1 cellular context compared by ENCODE assay signal in the genomic region with DNA sequence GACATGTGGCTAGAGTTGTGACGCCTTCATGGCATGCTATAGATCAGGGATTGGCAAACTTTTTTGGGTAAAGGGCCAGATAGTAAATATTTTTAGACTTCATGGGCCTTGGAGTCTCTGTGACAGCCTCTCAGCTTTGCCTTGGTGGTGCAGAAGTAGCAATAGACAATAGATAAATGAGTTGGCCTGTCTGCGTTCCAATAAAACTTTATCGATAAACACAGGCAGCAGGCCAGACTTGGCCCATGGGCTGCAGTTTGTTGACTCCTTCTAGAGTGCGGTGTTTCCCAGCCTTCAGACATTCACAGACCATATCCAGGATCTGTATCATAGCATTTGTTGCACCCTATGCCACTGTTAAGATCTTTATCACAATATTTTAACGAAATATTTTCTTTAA.
TF ChIP-seq lines count a peak whose summit lies in the region.

No MANE protein-coding gene starts in this region.

TF ChIP-seq in K562, 482 proteins besides CTCF, POLR2A, EP300 and RAD21 (continued from another document):
- TF ChIP-seq, protein P1, sequence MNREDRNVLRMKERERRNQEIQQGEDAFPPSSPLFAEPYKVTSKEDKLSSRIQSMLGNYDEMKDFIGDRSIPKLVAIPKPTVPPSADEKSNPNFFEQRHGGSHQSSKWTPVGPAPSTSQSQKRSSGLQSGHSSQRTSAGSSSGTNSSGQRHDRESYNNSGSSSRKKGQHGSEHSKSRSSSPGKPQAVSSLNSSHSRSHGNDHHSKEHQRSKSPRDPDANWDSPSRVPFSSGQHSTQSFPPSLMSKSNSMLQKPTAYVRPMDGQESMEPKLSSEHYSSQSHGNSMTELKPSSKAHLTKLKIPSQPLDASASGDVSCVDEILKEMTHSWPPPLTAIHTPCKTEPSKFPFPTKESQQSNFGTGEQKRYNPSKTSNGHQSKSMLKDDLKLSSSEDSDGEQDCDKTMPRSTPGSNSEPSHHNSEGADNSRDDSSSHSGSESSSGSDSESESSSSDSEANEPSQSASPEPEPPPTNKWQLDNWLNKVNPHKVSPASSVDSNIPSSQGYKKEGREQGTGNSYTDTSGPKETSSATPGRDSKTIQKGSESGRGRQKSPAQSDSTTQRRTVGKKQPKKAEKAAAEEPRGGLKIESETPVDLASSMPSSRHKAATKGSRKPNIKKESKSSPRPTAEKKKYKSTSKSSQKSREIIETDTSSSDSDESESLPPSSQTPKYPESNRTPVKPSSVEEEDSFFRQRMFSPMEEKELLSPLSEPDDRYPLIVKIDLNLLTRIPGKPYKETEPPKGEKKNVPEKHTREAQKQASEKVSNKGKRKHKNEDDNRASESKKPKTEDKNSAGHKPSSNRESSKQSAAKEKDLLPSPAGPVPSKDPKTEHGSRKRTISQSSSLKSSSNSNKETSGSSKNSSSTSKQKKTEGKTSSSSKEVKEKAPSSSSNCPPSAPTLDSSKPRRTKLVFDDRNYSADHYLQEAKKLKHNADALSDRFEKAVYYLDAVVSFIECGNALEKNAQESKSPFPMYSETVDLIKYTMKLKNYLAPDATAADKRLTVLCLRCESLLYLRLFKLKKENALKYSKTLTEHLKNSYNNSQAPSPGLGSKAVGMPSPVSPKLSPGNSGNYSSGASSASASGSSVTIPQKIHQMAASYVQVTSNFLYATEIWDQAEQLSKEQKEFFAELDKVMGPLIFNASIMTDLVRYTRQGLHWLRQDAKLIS (CRISPR knock-in tag; IDR thresholded peaks at IDR 0.05), result no peak
- TF ChIP-seq BCL6 (CRISPR knock-in tag; IDR thresholded peaks at IDR 0.05), result no peak
TF ChIP-seq in K562: peak in this region for 1.
